ENCODE assay signal across 9 cellular contexts in the genomic region with DNA sequence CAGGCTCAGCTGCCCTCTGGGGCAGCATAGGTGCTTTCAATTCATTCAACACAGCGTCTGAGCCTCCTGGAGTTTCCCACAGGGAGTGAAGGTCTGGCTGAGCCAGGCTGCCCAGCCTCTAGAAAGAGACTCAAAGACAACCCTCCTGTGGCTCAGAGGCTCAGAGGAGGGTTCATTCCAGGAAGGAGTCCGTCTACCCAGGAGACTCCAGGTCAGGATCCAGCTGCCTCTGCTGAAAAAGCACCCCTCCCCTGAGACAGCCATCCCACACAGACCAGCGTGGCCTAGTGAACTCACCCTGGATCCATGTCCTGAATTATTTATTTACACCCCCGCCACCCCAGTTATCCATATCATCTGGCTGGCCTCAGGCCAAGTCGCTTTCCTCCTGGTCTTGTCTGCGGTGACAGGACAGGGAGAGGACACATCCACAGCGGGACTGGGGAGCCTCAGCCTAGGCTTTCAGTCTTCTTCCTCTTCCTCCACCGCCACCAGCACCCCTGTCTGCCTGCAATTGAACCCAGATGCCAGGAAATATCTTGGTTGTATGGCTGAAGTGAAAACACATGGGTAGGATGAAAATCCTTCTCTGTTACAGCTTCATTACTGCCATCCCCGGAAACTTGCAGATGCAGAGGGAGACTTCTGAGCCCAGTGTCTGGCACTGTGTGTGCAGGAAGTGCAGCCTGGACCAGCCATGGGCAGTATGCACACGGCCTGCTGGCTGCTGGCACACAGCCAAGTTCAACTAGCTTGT. TPM values are rescaled to one million over a fixed set of nuclear protein-coding genes. Genes with fewer than 3 reads are reported as not detected.
A peak's percentile ranks its signal among the peaks of the same experiment; 100 is the strongest.
DNase-seq lines count a peak whose midpoint lies in the region; ATAC-seq, FAIRE-seq and TF ChIP-seq lines count a peak whose summit lies in the region.
"Had no signal": no experiment of that assay in that cellular context is flagged by ENCODE, and none has a peak within 500 bp of the region (broad histone marks: within the 10 kb centered on the region; RNA-seq: fewer than 3 reads in every experiment).

No MANE protein-coding gene starts in this region.

- H3K36me3 ChIP-seq in right atrium auricular region: no peaks in the 10 kb centered on the region
- no peaks in the 10 kb centered on the region for H3K36me3 ChIP-seq in aorta (ENCODE audit: control insufficient read depth in 1 of 2, insufficient read depth in 2 of 2, low read length in 1 of 2)

- DNase-seq in Right ventricle myocardium inferior (ENCODE audit: missing footprints) (no peak), right atrium auricular region (ENCODE audit: low spot score) (no peak), astrocyte of the spinal cord (ENCODE audit: low read depth, low spot score) (peak; percentile 65), iris pigment epithelial cell (ENCODE audit: low read depth) (peak; percentile 50), aorta (peak; percentile 86 to 90), GM19239 (ENCODE audit: insufficient read length, low spot score) (no peak)
- DNase-seq: activated CD4-positive, CD25-positive, alpha-beta regulatory T cell treated with anti-CD3 and anti-CD28 coated beads, Interleukin-2, amount 50 U/mL, for 72 hours had no signal

- ATAC-seq in Right ventricle myocardium inferior (peak; percentile 67), aorta (ENCODE audit: low FRiP score) (peak; percentile 82), GM21723 (IDR thresholded peaks at IDR 0.05; ENCODE audit: unreplicated experiment) (no peak), HG03520 (IDR thresholded peaks at IDR 0.05; ENCODE audit: unreplicated experiment) (no peak)

- intact Hi-C loops in Right ventricle myocardium inferior (cut with DNase I): no loop called here
- intact Hi-C loops in aorta (cut with DNase I): no loop called here

- no peaks in the 10 kb centered on the region for H3K9me3 ChIP-seq in right atrium auricular region
- no peaks in the 10 kb centered on the region for H3K9me3 ChIP-seq in aorta (ENCODE audit: control insufficient read depth, low read length)

- H3K27ac ChIP-seq in right atrium auricular region (no peak overlapping the region), aorta (ENCODE audit: low read depth in 1 of 2, low read length in 2 of 2) (peak overlapping the region; percentile 11 to 46)

- in situ Hi-C loops in astrocyte of the spinal cord (cut with HindIII; ENCODE audit: low sequenced_read_pairs): no loop called here

- no peak for FAIRE-seq in GM19239 (lab: Jason Lieb, UNC)

- H3K4me3 ChIP-seq in right atrium auricular region (no peak overlapping the region), astrocyte of the spinal cord (ENCODE audit: low read depth, low read length) (no peak overlapping the region), aorta (ENCODE audit: low read length in 2 of 2) (no peak overlapping the region)

- H3K4me1 ChIP-seq in right atrium auricular region: peaks cover 0 to 16% of the 10 kb centered on the region in 2 donors
- H3K4me1 ChIP-seq in aorta (ENCODE audit: control insufficient read depth in 1 of 2, insufficient read depth in 2 of 2, low read length in 2 of 2): no peaks in the 10 kb centered on the region

- no peaks in the 10 kb centered on the region for H3K27me3 ChIP-seq in right atrium auricular region
- H3K27me3 ChIP-seq in aorta (ENCODE audit: control insufficient read depth in 1 of 2, insufficient read depth in 2 of 2, low read length in 1 of 2): no peaks in the 10 kb centered on the region

- TF ChIP-seq CTCF in right atrium auricular region (IDR thresholded peaks at IDR 0.05) (no peak), astrocyte of the spinal cord (IDR thresholded peaks at IDR 0.05; ENCODE audit: low read depth, low read length) (no peak)

- 31 to 38% methylated on average over 10 of the region's 10 CpGs for WGBS in aorta, 2 donors

RNA-seq across cellular contexts. Expression of a gene that starts 44.0 kb away (rescaled TPM):
- total RNA-seq in Right ventricle myocardium inferior (1.0 TPM), right atrium auricular region (10 to 100 TPM in 1 of 2 donors, 1 to 10 TPM in 1; 5.7 to 11.8 TPM), aorta (10 to 100 TPM in 1 of 2 donors, 1 to 10 TPM in 1; 9.3 to 13.6 TPM)
- polyA plus RNA-seq in aorta: 10 to 100 TPM in 1 of 2 donors, 1 to 10 TPM in 1; 3.5 to 32.8 TPM

Comparison
In these comparisons a context has a peak if more than half of its experiments do, and no peak if none do; other contexts are left out.
1. ATAC-seq: peak in Right ventricle myocardium inferior (single experiment) and aorta (single experiment); none in GM21723 (single experiment) and HG03520 (single experiment).
2. DNase-seq: peak in astrocyte of the spinal cord (single experiment), iris pigment epithelial cell (single experiment) and aorta (2 of 2); none in Right ventricle myocardium inferior (single experiment), right atrium auricular region (single experiment) and GM19239 (single experiment).
3. H3K27ac ChIP-seq: peak in aorta (2 of 2); none in right atrium auricular region (0 of 2).